Comparison of ENCODE assay signal across 1 cellular context in the genomic region with DNA sequence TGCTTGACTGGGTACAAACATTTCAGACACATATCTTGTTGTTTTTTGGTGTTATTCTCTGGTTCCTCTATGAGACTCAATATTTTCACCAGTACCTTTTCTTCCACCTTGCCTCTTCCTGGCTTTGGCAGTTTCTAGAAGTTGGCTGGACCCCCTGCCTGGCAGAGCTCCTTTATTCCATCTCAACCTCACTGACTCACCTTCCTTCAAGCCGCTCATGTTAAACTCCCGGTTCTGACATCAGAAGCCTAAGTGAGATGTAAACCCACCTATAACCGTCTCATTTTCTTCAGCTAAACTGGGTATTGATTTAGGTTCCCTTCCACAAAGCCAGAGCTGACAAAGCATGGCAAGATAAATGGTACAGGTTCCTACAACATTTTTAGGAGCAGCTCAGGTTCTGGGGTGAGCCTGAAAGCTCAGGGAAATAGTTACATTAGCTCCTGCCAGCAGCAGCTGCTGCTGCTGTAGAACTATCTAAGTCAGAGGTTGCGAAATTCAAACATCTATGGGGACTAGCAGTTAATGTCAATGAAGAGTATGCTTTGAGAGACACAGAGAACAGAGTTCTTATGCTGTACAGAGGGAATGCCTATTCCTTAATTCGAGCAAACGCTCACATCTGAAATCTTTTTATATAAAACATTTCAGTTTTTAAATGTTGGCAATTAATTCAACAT.
A peak's percentile ranks its signal among the peaks of the same experiment; 100 is the strongest.
TF ChIP-seq lines count a peak whose summit lies in the region.

No MANE protein-coding gene starts in this region.

TF ChIP-seq in HepG2, 621 proteins besides CTCF, POLR2A, EP300 and RAD21 (continued from another document and continues in another):
- TF ChIP-seq, protein P1, sequence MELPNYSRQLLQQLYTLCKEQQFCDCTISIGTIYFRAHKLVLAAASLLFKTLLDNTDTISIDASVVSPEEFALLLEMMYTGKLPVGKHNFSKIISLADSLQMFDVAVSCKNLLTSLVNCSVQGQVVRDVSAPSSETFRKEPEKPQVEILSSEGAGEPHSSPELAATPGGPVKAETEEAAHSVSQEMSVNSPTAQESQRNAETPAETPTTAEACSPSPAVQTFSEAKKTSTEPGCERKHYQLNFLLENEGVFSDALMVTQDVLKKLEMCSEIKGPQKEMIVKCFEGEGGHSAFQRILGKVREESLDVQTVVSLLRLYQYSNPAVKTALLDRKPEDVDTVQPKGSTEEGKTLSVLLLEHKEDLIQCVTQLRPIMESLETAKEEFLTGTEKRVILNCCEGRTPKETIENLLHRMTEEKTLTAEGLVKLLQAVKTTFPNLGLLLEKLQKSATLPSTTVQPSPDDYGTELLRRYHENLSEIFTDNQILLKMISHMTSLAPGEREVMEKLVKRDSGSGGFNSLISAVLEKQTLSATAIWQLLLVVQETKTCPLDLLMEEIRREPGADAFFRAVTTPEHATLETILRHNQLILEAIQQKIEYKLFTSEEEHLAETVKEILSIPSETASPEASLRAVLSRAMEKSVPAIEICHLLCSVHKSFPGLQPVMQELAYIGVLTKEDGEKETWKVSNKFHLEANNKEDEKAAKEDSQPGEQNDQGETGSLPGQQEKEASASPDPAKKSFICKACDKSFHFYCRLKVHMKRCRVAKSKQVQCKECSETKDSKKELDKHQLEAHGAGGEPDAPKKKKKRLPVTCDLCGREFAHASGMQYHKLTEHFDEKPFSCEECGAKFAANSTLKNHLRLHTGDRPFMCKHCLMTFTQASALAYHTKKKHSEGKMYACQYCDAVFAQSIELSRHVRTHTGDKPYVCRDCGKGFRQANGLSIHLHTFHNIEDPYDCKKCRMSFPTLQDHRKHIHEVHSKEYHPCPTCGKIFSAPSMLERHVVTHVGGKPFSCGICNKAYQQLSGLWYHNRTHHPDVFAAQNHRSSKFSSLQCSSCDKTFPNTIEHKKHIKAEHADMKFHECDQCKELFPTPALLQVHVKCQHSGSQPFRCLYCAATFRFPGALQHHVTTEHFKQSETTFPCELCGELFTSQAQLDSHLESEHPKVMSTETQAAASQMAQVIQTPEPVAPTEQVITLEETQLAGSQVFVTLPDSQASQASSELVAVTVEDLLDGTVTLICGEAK (IDR thresholded peaks at IDR 0.05) = no peak
- TF ChIP-seq, protein P1 (CRISPR knock-in tag; IDR thresholded peaks at IDR 0.05) = no peak
- TF ChIP-seq ZNF44 (CRISPR knock-in tag; IDR thresholded peaks at IDR 0.05) = no peak
- TF ChIP-seq SOX5 (CRISPR knock-in tag; IDR thresholded peaks at IDR 0.05; ENCODE audit: borderline replicate concordance) = 0 out of 2 replicates have a peak, but pooled peaks have one; percentile 35
- TF ChIP-seq ZBTB20 (CRISPR knock-in tag; IDR thresholded peaks at IDR 0.05; ENCODE audit: borderline replicate concordance, low read depth) = peak; percentile 29; the same call in 1 of the 2 replicates
- no peak for TF ChIP-seq U2AF1 (optimal IDR thresholded peaks at IDR 0.05; ENCODE audit: low read depth, low read length)
- TF ChIP-seq ZNF18 (CRISPR knock-in tag; IDR thresholded peaks at IDR 0.05; ENCODE audit: insufficient replicate concordance) = peak; percentile 24
- TF ChIP-seq, protein P2, sequence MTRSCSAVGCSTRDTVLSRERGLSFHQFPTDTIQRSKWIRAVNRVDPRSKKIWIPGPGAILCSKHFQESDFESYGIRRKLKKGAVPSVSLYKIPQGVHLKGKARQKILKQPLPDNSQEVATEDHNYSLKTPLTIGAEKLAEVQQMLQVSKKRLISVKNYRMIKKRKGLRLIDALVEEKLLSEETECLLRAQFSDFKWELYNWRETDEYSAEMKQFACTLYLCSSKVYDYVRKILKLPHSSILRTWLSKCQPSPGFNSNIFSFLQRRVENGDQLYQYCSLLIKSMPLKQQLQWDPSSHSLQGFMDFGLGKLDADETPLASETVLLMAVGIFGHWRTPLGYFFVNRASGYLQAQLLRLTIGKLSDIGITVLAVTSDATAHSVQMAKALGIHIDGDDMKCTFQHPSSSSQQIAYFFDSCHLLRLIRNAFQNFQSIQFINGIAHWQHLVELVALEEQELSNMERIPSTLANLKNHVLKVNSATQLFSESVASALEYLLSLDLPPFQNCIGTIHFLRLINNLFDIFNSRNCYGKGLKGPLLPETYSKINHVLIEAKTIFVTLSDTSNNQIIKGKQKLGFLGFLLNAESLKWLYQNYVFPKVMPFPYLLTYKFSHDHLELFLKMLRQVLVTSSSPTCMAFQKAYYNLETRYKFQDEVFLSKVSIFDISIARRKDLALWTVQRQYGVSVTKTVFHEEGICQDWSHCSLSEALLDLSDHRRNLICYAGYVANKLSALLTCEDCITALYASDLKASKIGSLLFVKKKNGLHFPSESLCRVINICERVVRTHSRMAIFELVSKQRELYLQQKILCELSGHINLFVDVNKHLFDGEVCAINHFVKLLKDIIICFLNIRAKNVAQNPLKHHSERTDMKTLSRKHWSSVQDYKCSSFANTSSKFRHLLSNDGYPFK (CRISPR knock-in tag; IDR thresholded peaks at IDR 0.05; ENCODE audit: borderline replicate concordance) = no peak
- no peak for TF ChIP-seq PCBP2 (optimal IDR thresholded peaks at IDR 0.05; ENCODE audit: low read depth, low read length, poor library complexity, severe bottlenecking)
- TF ChIP-seq ZNF256 (CRISPR knock-in tag; conservative IDR thresholded peaks at IDR 0.05) = no peak
- peak; percentile 20; the same call in 1 of the 2 replicates for TF ChIP-seq ZNF800 (CRISPR knock-in tag; IDR thresholded peaks at IDR 0.05)
- peak; percentile 85 for TF ChIP-seq GATAD2A (CRISPR knock-in tag; IDR thresholded peaks at IDR 0.05)
- peak; percentile 62 for TF ChIP-seq RXRB (CRISPR knock-in tag; IDR thresholded peaks at IDR 0.05; ENCODE audit: borderline replicate concordance)
- 0 out of 2 replicates have a peak, but pooled peaks have one; percentile 38 for TF ChIP-seq ZKSCAN8 (CRISPR knock-in tag; IDR thresholded peaks at IDR 0.05; ENCODE audit: borderline replicate concordance)
- no peak for TF ChIP-seq FOXC1 (CRISPR knock-in tag; IDR thresholded peaks at IDR 0.05; ENCODE audit: borderline replicate concordance)
- TF ChIP-seq FOSL1 (CRISPR knock-in tag; IDR thresholded peaks at IDR 0.05; ENCODE audit: borderline replicate concordance) = no peak
- 0 out of 2 replicates have a peak, but pooled peaks have one; percentile 28 for TF ChIP-seq ZNF580 (CRISPR knock-in tag; IDR thresholded peaks at IDR 0.05; ENCODE audit: borderline replicate concordance, low read depth)
- TF ChIP-seq, protein P3, sequence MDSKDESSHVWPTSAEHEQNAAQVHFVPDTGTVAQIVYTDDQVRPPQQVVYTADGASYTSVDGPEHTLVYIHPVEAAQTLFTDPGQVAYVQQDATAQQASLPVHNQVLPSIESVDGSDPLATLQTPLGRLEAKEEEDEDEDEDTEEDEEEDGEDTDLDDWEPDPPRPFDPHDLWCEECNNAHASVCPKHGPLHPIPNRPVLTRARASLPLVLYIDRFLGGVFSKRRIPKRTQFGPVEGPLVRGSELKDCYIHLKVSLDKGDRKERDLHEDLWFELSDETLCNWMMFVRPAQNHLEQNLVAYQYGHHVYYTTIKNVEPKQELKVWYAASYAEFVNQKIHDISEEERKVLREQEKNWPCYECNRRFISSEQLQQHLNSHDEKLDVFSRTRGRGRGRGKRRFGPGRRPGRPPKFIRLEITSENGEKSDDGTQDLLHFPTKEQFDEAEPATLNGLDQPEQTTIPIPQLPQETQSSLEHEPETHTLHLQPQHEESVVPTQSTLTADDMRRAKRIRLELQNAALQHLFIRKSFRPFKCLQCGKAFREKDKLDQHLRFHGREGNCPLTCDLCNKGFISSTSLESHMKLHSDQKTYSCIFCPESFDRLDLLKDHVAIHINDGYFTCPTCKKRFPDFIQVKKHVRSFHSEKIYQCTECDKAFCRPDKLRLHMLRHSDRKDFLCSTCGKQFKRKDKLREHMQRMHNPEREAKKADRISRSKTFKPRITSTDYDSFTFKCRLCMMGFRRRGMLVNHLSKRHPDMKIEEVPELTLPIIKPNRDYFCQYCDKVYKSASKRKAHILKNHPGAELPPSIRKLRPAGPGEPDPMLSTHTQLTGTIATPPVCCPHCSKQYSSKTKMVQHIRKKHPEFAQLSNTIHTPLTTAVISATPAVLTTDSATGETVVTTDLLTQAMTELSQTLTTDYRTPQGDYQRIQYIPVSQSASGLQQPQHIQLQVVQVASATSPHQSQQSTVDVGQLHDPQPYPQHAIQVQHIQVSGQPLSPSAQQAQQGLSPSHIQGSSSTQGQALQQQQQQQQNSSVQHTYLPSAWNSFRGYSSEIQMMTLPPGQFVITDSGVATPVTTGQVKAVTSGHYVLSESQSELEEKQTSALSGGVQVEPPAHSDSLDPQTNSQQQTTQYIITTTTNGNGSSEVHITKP (CRISPR knock-in tag; IDR thresholded peaks at IDR 0.05; ENCODE audit: low read depth) = no peak
- TF ChIP-seq ZBTB7B (CRISPR knock-in tag; IDR thresholded peaks at IDR 0.05) = no peak
- TF ChIP-seq ZNF7 (CRISPR knock-in tag; IDR thresholded peaks at IDR 0.05) = peak; percentile 56; the same call in 1 of the 2 replicates
- TF ChIP-seq FOXP1 (IDR thresholded peaks at IDR 0.05) = no peak
- TF ChIP-seq FOXP1 (CRISPR knock-in tag; IDR thresholded peaks at IDR 0.05) = 0 out of 2 replicates have a peak, but pooled peaks have one; percentile 5
- peak; percentile 51; the same call in 1 of the 2 replicates for TF ChIP-seq ZMYM3 (CRISPR knock-in tag; IDR thresholded peaks at IDR 0.05)
- TF ChIP-seq, protein P4, sequence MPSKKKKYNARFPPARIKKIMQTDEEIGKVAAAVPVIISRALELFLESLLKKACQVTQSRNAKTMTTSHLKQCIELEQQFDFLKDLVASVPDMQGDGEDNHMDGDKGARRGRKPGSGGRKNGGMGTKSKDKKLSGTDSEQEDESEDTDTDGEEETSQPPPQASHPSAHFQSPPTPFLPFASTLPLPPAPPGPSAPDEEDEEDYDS (CRISPR knock-in tag; IDR thresholded peaks at IDR 0.05) = 0 out of 2 replicates have a peak, but pooled peaks have one; percentile 15
- TF ChIP-seq ZNF260 (CRISPR knock-in tag; IDR thresholded peaks at IDR 0.05; ENCODE audit: borderline replicate concordance, low read depth) = no peak
- TF ChIP-seq PHF5A (CRISPR knock-in tag; IDR thresholded peaks at IDR 0.05; ENCODE audit: low read depth, unreplicated experiment) = no peak
- TF ChIP-seq ERF (CRISPR knock-in tag; IDR thresholded peaks at IDR 0.05) = peak; percentile 46; the same call in 1 of the 2 replicates
- TF ChIP-seq SMC3 (IDR thresholded peaks at IDR 0.05; ENCODE audit: low read length) = peak; percentile 21; the same call in 1 of the 2 replicates
- TF ChIP-seq ZUFSP (CRISPR knock-in tag; IDR thresholded peaks at IDR 0.05; ENCODE audit: borderline replicate concordance) = no peak
- TF ChIP-seq ZNF644 (CRISPR knock-in tag; IDR thresholded peaks at IDR 0.05; ENCODE audit: low read depth) = peak; percentile 51; the same call in 1 of the 2 replicates
